ENCODE assay signal across 8 cellular contexts in genomic region chrX:48918644-48919340, GRCh38. TPM values are rescaled to one million over a fixed set of nuclear protein-coding genes. Genes with fewer than 3 reads are reported as not detected.
DNase-seq lines count a peak whose midpoint lies in the region; ATAC-seq and TF ChIP-seq lines count a peak whose summit lies in the region.

Gene PIM2, minus strand, starts transcription at chrX:48919024. Its CDS starts 190 bp downstream, at chrX:48918834.

- peaks cover 49% of the 10 kb centered on the region for H3K36me3 ChIP-seq in DOHH2 (ENCODE audit: control insufficient read depth, low read length)
- peaks cover 2% of the 10 kb centered on the region for H3K36me3 ChIP-seq in fibroblast of lung (ENCODE audit: control insufficient read depth, insufficient read depth, low read length)

- peaks cover 0 to 2% (median 0%) of the 10 kb centered on the region in 5 donors for H3K27me3 Mint-ChIP-seq in naive thymus-derived CD8-positive, alpha-beta T cell

- H3K4me3 Mint-ChIP-seq in naive thymus-derived CD8-positive, alpha-beta T cell = peak within 1 kb of the TSS; percentile 95 to 99 (median 98)

- no peaks in the 10 kb centered on the region for H3K9me2 ChIP-seq in DOHH2 (replicated peaks; ENCODE audit: control insufficient read depth, low read length)

- peak within 1 kb of the TSS; percentile 75 for H3K4me3 ChIP-seq in DOHH2 (ENCODE audit: low read length)
- H3K4me3 ChIP-seq in LNCaP clone FGC (ENCODE audit: low read depth, low read length) = peak within 1 kb of the TSS; percentile 78
- peak within 1 kb of the TSS; percentile 36 to 58 (median 48) for H3K4me3 ChIP-seq in fibroblast of lung (replicated peaks in 1 of 4; ENCODE audit: control extremely low read depth in 1 of 4, insufficient read depth in 1 of 4, low read depth in 3 of 4, low read length in 4 of 4)

- peaks cover 13% of the 10 kb centered on the region; the same call in 1 of the 2 replicates for H4K20me1 ChIP-seq in DOHH2 (ENCODE audit: control insufficient read depth, insufficient read depth, low read depth, low read length)
- H4K20me1 ChIP-seq in fibroblast of lung (ENCODE audit: control insufficient read depth, extremely low read depth, insufficient read depth, low read length) = no peaks in the 10 kb centered on the region

- peaks cover 30% of the 10 kb centered on the region for H3K4me1 ChIP-seq in DOHH2 (ENCODE audit: control insufficient read depth, low read length)
- no peaks in the 10 kb centered on the region for H3K4me1 ChIP-seq in fibroblast of lung (ENCODE audit: control insufficient read depth, extremely low read depth, insufficient read depth, low read length)

- peak within 1 kb of the TSS; percentile 83 for H3K27ac ChIP-seq in DOHH2 (ENCODE audit: low read depth, low read length)
- peak within 1 kb of the TSS; percentile 58 for H3K27ac ChIP-seq in fibroblast of lung (ENCODE audit: insufficient read depth, low read length)

- TF ChIP-seq CTCF in DOHH2 (IDR thresholded peaks at IDR 0.05; ENCODE audit: low read depth, low read length, poor library complexity, severe bottlenecking) (no peak), LNCaP clone FGC (IDR thresholded peaks at IDR 0.05; ENCODE audit: control insufficient read depth, extremely low read depth, insufficient read depth) (no peak), fibroblast of lung (conservative IDR thresholded peaks at IDR 0.05 in 1 of 2, IDR thresholded peaks at IDR 0.05 in 1 of 2; ENCODE audit: low read depth in 1 of 2, low read length in 2 of 2) (no peak)

- peak within 1 kb of the TSS; percentile 87 to 99 (median 97) for H3K27ac Mint-ChIP-seq in naive thymus-derived CD8-positive, alpha-beta T cell

- H3K9me3 Mint-ChIP-seq in naive thymus-derived CD8-positive, alpha-beta T cell = no peaks in the 10 kb centered on the region

- DNase-seq in H4 (ENCODE audit: low spot score) (peak; percentile 89), LNCaP clone FGC (ENCODE audit: low read depth) (peak; percentile 89), RPMI7951 (ENCODE audit: low read depth) (peak; percentile 94), activated T-helper 1 cell treated with Interleukin-2 at 50 U/mL for 16 hours (ENCODE audit: low read depth) (peak; percentile 84), fibroblast of lung (ENCODE audit: low read depth in 2 of 2) (peak; percentile 77 to 88)
- DNase-seq in naive thymus-derived CD8-positive, alpha-beta T cell = peak; percentile 84 to 97 (median 91)
- DNase-seq in stimulated activated naive CD4-positive, alpha-beta T cell (lab: John Stamatoyannopoulos, UW) = peak; percentile 85 to 94 (median 92)

- peak within 1 kb of the TSS; percentile 62 for H3K9ac ChIP-seq in fibroblast of lung (ENCODE audit: insufficient read depth, low read length)

- H2AFZ ChIP-seq in fibroblast of lung (ENCODE audit: low read length) = no peak within 1 kb of the TSS

- peaks cover 14 to 67% (median 45%) of the 10 kb centered on the region in 4 donors for H3K4me1 Mint-ChIP-seq in naive thymus-derived CD8-positive, alpha-beta T cell

- peaks cover 11 to 61% (median 21%) of the 10 kb centered on the region in 3 donors for H3K36me3 Mint-ChIP-seq in naive thymus-derived CD8-positive, alpha-beta T cell

- peak; percentile 73 to 75 for ATAC-seq in naive thymus-derived CD8-positive, alpha-beta T cell

- H3F3A ChIP-seq in DOHH2 (ENCODE audit: control insufficient read depth, insufficient read depth) = peaks cover 10% of the 10 kb centered on the region

- H3K27me3 ChIP-seq in DOHH2 (ENCODE audit: control insufficient read depth, low read length) (no peaks in the 10 kb centered on the region), fibroblast of lung (ENCODE audit: control insufficient read depth, insufficient read depth, low read length) (no peaks in the 10 kb centered on the region)

- H3K9me3 ChIP-seq in DOHH2 (ENCODE audit: control insufficient read depth, insufficient read depth, low read length) (no peaks in the 10 kb centered on the region), fibroblast of lung (ENCODE audit: control insufficient read depth, insufficient read depth, low read depth, low read length) (no peaks in the 10 kb centered on the region)

- H3K4me2 ChIP-seq in DOHH2 (ENCODE audit: low read length) (peak within 1 kb of the TSS; percentile 72), fibroblast of lung (ENCODE audit: extremely low read depth, insufficient read depth, low read length) (peak within 1 kb of the TSS; percentile 76)

- H3K79me2 ChIP-seq in DOHH2 (ENCODE audit: control insufficient read depth, low read length) (peaks cover 39% of the 10 kb centered on the region), fibroblast of lung (ENCODE audit: control insufficient read depth, insufficient read depth, low read length) (peaks cover 6% of the 10 kb centered on the region)

- POLR2A ChIA-PET in naive thymus-derived CD8-positive, alpha-beta T cell (lab: Charles Lee) = interaction anchor here (0.6 to 11.5 kb wide), 9 partner anchors 8 to 287 kb away, joined by 3 to 276 read pairs (median 7); partner anchors contain the start of genes OTUD5, PQBP1 and TIMM17B

RNA-seq across cellular contexts. Expression of gene PIM2, which starts in this region (rescaled TPM):
- total RNA-seq in H4 (2014; rRNA removed; shearing (Covaris generic)) = 10.8 and 11.9 TPM in 2 replicates
- total RNA-seq in RPMI7951 (2014; rRNA removed; shearing (Covaris generic)) = 21.3 and 22.0 TPM in 2 replicates
- total RNA-seq in fibroblast of lung = 2.3 and 3.1 TPM in 2 replicates
- 3.7 and 5.0 TPM in 2 replicates for polyA plus RNA-seq in fibroblast of lung
- polyA plus RNA-seq in fibroblast of lung (2012) = 2.7 and 4.0 TPM in 2 replicates
- 10.7 and 10.8 TPM in 2 replicates for polyA minus RNA-seq in fibroblast of lung (ENCODE audit: low replicate concordance)
- 100 to 1,000 TPM; 126 to 132 TPM for total RNA-seq in naive thymus-derived CD8-positive, alpha-beta T cell
- polyA plus RNA-seq in naive thymus-derived CD8-positive, alpha-beta T cell = 100 to 1,000 TPM; 170 to 331 (median 313) TPM

Comparison
In these comparisons a context has a peak if more than half of its experiments do, and no peak if none do; other contexts are left out.
1. Peak in every context shown above with its lines: DNase-seq, ATAC-seq, H3K4me3 ChIP-seq and H3K27ac ChIP-seq.
2. RNA of gene PIM2 (polyA plus RNA-seq): 170 to 331 TPM in naive thymus-derived CD8-positive, alpha-beta T cell; 2.7 to 5.0 TPM in fibroblast of lung; every median in the first group is over 10 times any median in the second.